ENCODE assay signal across 14 cellular contexts in the genomic region with DNA sequence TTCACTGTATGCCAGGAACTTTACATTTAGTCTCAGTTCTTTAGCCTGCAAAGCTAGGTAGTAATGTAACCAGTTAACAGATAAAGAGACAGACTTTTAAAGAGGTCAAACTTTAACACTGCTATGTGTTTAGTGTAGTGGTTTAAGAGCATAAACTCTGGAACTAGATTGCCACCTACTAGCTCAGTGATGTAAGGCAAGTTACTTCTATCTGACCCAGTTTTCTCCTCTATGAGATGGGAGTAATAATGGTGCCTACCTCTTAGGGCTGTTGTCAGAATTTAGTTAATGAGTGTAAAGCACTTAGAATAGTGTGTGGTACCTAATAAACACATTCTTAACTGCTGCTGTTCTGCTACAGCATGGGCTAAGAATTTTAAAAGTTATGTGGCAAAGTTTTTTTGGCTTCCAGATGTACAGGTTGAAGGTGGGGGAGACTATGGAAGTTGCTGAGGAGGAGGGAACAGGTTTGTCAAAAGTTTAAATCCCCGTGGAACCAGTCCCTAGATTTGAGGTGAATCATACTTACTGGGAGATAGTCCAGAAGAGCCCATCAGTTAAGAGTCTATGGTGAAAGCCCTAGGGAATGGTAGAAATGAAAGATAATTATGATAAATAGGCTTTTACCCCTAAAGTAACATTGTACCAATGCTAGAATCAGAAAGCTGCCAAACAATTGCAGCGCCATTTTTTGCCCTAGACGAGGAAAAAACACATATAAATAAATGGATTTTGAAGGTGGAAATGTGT. TPM values are rescaled to one million over a fixed set of nuclear protein-coding genes. Genes with fewer than 3 reads are reported as not detected.
A peak's percentile ranks its signal among the peaks of the same experiment; 100 is the strongest.
DNase-seq lines count a peak whose midpoint lies in the region; ATAC-seq and TF ChIP-seq lines count a peak whose summit lies in the region.
"Had no signal": no experiment of that assay in that cellular context is flagged by ENCODE, and none has a peak within 500 bp of the region (broad histone marks: within the 10 kb centered on the region; RNA-seq: fewer than 3 reads in every experiment).

No MANE protein-coding gene starts in this region.

- H3K27me3 ChIP-seq in CD8-positive, alpha-beta T cell (ENCODE audit: insufficient read depth, low read length) = no peaks in the 10 kb centered on the region
- H3K27me3 ChIP-seq: esophagus squamous epithelium, right atrium auricular region had no signal

- H3K4me1 ChIP-seq in CD8-positive, alpha-beta T cell (ENCODE audit: insufficient read depth, low read length) = peaks cover 18% of the 10 kb centered on the region
- peaks cover 11% of the 10 kb centered on the region for H3K4me1 ChIP-seq in mucosa of descending colon (ENCODE audit: low read depth)

- POLR2A ChIA-PET in CD8-positive, alpha-beta T cell (lab: Charles Lee) = interaction anchor here (0.7 to 0.8 kb wide), 2 partner anchors 11 to 81 kb away, joined by 3 to 4 read pairs; no protein-coding TSS in a partner anchor

- H3K36me3 ChIP-seq in CD8-positive, alpha-beta T cell (ENCODE audit: insufficient read depth, low read length) = no peaks in the 10 kb centered on the region
- no peaks in the 10 kb centered on the region for H3K36me3 ChIP-seq in mucosa of descending colon (ENCODE audit: low read depth)
- H3K36me3 ChIP-seq: right atrium auricular region had no signal

- CTCF ChIA-PET in CD8-positive, alpha-beta T cell (lab: Charles Lee) = interaction anchor here (1.5 kb wide), 1 partner anchor 14 kb away, joined by 5 read pairs; the partner anchor contains the start of gene TSC22D2

- H3K36me3 Mint-ChIP-seq in CD8-positive, alpha-beta T cell = peaks cover 16% of the 10 kb centered on the region
- H3K36me3 Mint-ChIP-seq in central memory CD8-positive, alpha-beta T cell (ENCODE audit: insufficient read depth) = peaks cover 7% of the 10 kb centered on the region
- H3K36me3 Mint-ChIP-seq: activated naive CD4-positive, alpha-beta T cell treated with anti-CD3 and anti-CD28 coated beads, Interleukin-2, amount 50 U/mL, for 72 hours had no signal

- DNase-seq in CD8-positive, alpha-beta T cell = no peak
- DNase-seq in M059J (ENCODE audit: low read depth) (peak; percentile 73), mucosa of descending colon (no peak), DMS79 treated with DMSO at 0.1 percent for 48 hours (lab: John Stamatoyannopoulos, UW) (no peak), NCI-H2081 treated with DMSO at 0.1 percent for 48 hours (lab: John Stamatoyannopoulos, UW) (no peak)
- no peak for DNase-seq in central memory CD8-positive, alpha-beta T cell (ENCODE audit: low spot score in 2 of 2)
- DNase-seq: esophagus squamous epithelium; NCI-H187 treated with DMSO at 0.1 percent for 48 hours; NK-92 treated with Interleukin-12 subunit alpha and Interleukin-12 subunit beta, amount 100 ng/mL, for 24 hours; stimulated activated CD4-positive, alpha-beta T cell treated with anti-CD3 and anti-CD28 coated beads, Interleukin-2, amount 100 ng/mL, for 48 hours had no signal

- TF ChIP-seq CTCF in CD8-positive, alpha-beta T cell (IDR thresholded peaks at IDR 0.05) = no peak
- no peak for TF ChIP-seq CTCF in mucosa of descending colon (IDR thresholded peaks at IDR 0.05)

- peak; percentile 36 for ATAC-seq in CD8-positive, alpha-beta T cell
- ATAC-seq in central memory CD8-positive, alpha-beta T cell (replicated peaks; ENCODE audit: extremely low read depth, poor library complexity, severe bottlenecking) = peak; percentile 19
- ATAC-seq in mucosa of descending colon (peak; percentile 36), HG02678 (IDR thresholded peaks at IDR 0.05; ENCODE audit: unreplicated experiment) (no peak), GM21528 (IDR thresholded peaks at IDR 0.05; ENCODE audit: low FRiP score, unreplicated experiment) (no peak)
- ATAC-seq: activated naive CD4-positive, alpha-beta T cell treated with anti-CD3 and anti-CD28 coated beads, Interleukin-2, amount 50 U/mL, for 72 hours had no signal

- intact Hi-C loops in CD8-positive, alpha-beta T cell (cut with DNase I, micrococcal nuclease) = loop anchor here in 1 of 2 experiments (5.0 kb wide), 1 partner anchor 135 kb away; no protein-coding TSS in a partner anchor
- intact Hi-C loops in mucosa of descending colon (cut with DNase I, micrococcal nuclease) = no loop called here

- no peaks in the 10 kb centered on the region for H3K27me3 Mint-ChIP-seq in CD8-positive, alpha-beta T cell (ENCODE audit: low read depth)
- H3K27me3 Mint-ChIP-seq in central memory CD8-positive, alpha-beta T cell = no peaks in the 10 kb centered on the region

- H3K4me1 Mint-ChIP-seq in CD8-positive, alpha-beta T cell (ENCODE audit: low read depth) = peaks cover 66% of the 10 kb centered on the region
- H3K4me1 Mint-ChIP-seq in central memory CD8-positive, alpha-beta T cell = peaks cover 62% of the 10 kb centered on the region

- H3K4me3 ChIP-seq in CD8-positive, alpha-beta T cell (ENCODE audit: low read depth, low read length) = no peak overlapping the region
- H3K4me3 ChIP-seq in mucosa of descending colon = no peak overlapping the region
- H3K4me3 ChIP-seq: esophagus squamous epithelium, right atrium auricular region had no signal

- no peak overlapping the region for H3K4me3 Mint-ChIP-seq in CD8-positive, alpha-beta T cell
- no peak overlapping the region for H3K4me3 Mint-ChIP-seq in central memory CD8-positive, alpha-beta T cell

- H3K27ac Mint-ChIP-seq in CD8-positive, alpha-beta T cell = no peak overlapping the region
- peak overlapping the region; percentile 14 for H3K27ac Mint-ChIP-seq in central memory CD8-positive, alpha-beta T cell (ENCODE audit: low read depth)

- H3K9me3 ChIP-seq in CD8-positive, alpha-beta T cell (ENCODE audit: low read length) = no peaks in the 10 kb centered on the region
- H3K9me3 ChIP-seq in mucosa of descending colon = no peaks in the 10 kb centered on the region
- H3K9me3 ChIP-seq: esophagus squamous epithelium, right atrium auricular region had no signal

- no peaks in the 10 kb centered on the region for H3K9me3 Mint-ChIP-seq in CD8-positive, alpha-beta T cell
- H3K9me3 Mint-ChIP-seq in central memory CD8-positive, alpha-beta T cell = no peaks in the 10 kb centered on the region
- H3K9me3 Mint-ChIP-seq: activated naive CD4-positive, alpha-beta T cell treated with anti-CD3 and anti-CD28 coated beads, Interleukin-2, amount 50 U/mL, for 72 hours had no signal

- no peak overlapping the region for H3K27ac ChIP-seq in CD8-positive, alpha-beta T cell (ENCODE audit: low read depth, low read length)
- H3K27ac ChIP-seq: esophagus squamous epithelium, right atrium auricular region had no signal

RNA-seq across cellular contexts. Expression of gene TSC22D2, which starts 13.9 kb away (rescaled TPM):
- 10 to 100 TPM; 49.3 to 51.7 TPM for total RNA-seq in CD8-positive, alpha-beta T cell
- 5.8 and 17.6 TPM in 2 replicates for total RNA-seq in M059J (2014; rRNA removed; shearing (Covaris generic))
- 10 to 100 TPM; 21.8 to 35.5 (median 31.3) TPM for total RNA-seq in mucosa of descending colon

Comparison
In these comparisons a context has a peak if more than half of its experiments do, and no peak if none do; other contexts are left out.
1. ATAC-seq: peak in CD8-positive, alpha-beta T cell (single experiment), central memory CD8-positive, alpha-beta T cell (single experiment) and mucosa of descending colon (single experiment); none in HG02678 (single experiment) and GM21528 (single experiment).